In genomic region chr2:58739033-58739432, GRCh38 we compare ENCODE assay signal across 20 cellular contexts.
DNase-seq lines count a peak whose midpoint lies in the region; TF ChIP-seq lines count a peak whose summit lies in the region.
"Had no signal": no experiment of that assay in that cellular context is flagged by ENCODE, and none has a peak within 500 bp of the region (broad histone marks: within the 10 kb centered on the region; RNA-seq: fewer than 3 reads in every experiment).

No MANE protein-coding gene starts in this region.

- no peak overlapping the region for H3K4me3 Mint-ChIP-seq in dendritic cell treated with granulocyte-macrophage colony-stimulating factor and Interleukin-4, amounts not matched to agents 40 ng/mL and 50 ng/mL, for 4 days
- H3K4me3 Mint-ChIP-seq: IgD-negative memory B cell had no signal

- in situ Hi-C loops in mammary epithelial cell (cut with MboI; ENCODE audit: low sequenced_read_pairs in 2 of 2): no loop called here

- peaks cover 8% of the 10 kb centered on the region for H3K9me3 Mint-ChIP-seq in dendritic cell treated with granulocyte-macrophage colony-stimulating factor and Interleukin-4, amounts not matched to agents 40 ng/mL and 50 ng/mL, for 4 days
- H3K9me3 Mint-ChIP-seq: IgD-negative memory B cell had no signal

- H3K36me3 ChIP-seq in mammary epithelial cell (ENCODE audit: insufficient read depth, low read length) (no peaks in the 10 kb centered on the region), breast epithelium (no peaks in the 10 kb centered on the region), Loucy (ENCODE audit: insufficient read depth, low read length) (no peaks in the 10 kb centered on the region)
- H3K36me3 ChIP-seq: BLaER1 treated with 17β-estradiol and CSF1 and Interleukin-3, amounts not matched to agents 10 nM and 100 nM; MG63 had no signal

- H3F3A ChIP-seq in Loucy (ENCODE audit: low read depth): no peaks in the 10 kb centered on the region

- H3K79me2 ChIP-seq in mammary epithelial cell (ENCODE audit: insufficient read depth, low read length) (no peaks in the 10 kb centered on the region), Loucy (ENCODE audit: insufficient read depth, low read length) (peaks cover 15% of the 10 kb centered on the region; the same call in 1 of the 2 replicates)

- H3K27ac ChIP-seq in mammary epithelial cell (ENCODE audit: insufficient read depth, low read depth, low read length): no peak overlapping the region
- H3K27ac ChIP-seq in breast epithelium: no peak overlapping the region
- H3K27ac ChIP-seq: BLaER1 treated with 17β-estradiol and CSF1 and Interleukin-3, amounts not matched to agents 10 nM and 100 nM had no signal

- DNase-seq in mammary epithelial cell (peak; percentile 43), breast epithelium (ENCODE audit: low spot score in 2 of 2) (no peak), dedifferentiated amniotic fluid mesenchymal stem cell (ENCODE audit: extremely low spot score) (no peak), GM19238 (ENCODE audit: insufficient read length, low spot score) (no peak), T-helper 2 cell (no peak)
- DNase-seq: 8988T, Kasumi-1, MG63, NCI-H1048, NCI-H1436, NCI-H187 treated with DMSO at 0.1 percent for 48 hours, NCI-H226, NCI-H510A treated with DMSO at 0.1 percent for 48 hours, NCI-H748 treated with DMSO at 0.1 percent for 48 hours, T-helper 1 cell had no signal

- no peaks in the 10 kb centered on the region for H3K4me1 ChIP-seq in mammary epithelial cell (ENCODE audit: insufficient read depth, low read length)
- no peaks in the 10 kb centered on the region for H3K4me1 ChIP-seq in breast epithelium
- peaks cover 61% of the 10 kb centered on the region for H3K4me1 ChIP-seq in Loucy (ENCODE audit: insufficient read depth, low read length, poor library complexity, severe bottlenecking)

- intact Hi-C loops in mammary epithelial cell (cut with micrococcal nuclease): no loop called here
- intact Hi-C loops in breast epithelium (cut with DNase I; ENCODE audit: low total_unique reads): no loop called here
- intact Hi-C loops in dendritic cell treated with granulocyte-macrophage colony-stimulating factor and Interleukin-4, amounts not matched to agents 40 ng/mL and 50 ng/mL, for 4 days (cut with micrococcal nuclease): loop anchor here (10.0 kb wide), 1 partner anchor 134 kb away; no protein-coding TSS in a partner anchor

- no peak for TF ChIP-seq CTCF in mammary epithelial cell (conservative IDR thresholded peaks at IDR 0.05 in 1 of 2, IDR thresholded peaks at IDR 0.05 in 1 of 2; ENCODE audit: extremely low read depth in 1 of 2, insufficient read depth in 1 of 2, low read depth in 1 of 2, low read length in 2 of 2)
- no peak for TF ChIP-seq CTCF in breast epithelium (IDR thresholded peaks at IDR 0.05)
- TF ChIP-seq CTCF in Loucy (conservative IDR thresholded peaks at IDR 0.05; ENCODE audit: low read length): no peak

- H4K20me1 ChIP-seq in mammary epithelial cell (ENCODE audit: insufficient read depth, low read length) (no peaks in the 10 kb centered on the region), Loucy (ENCODE audit: insufficient read depth, low read length, poor library complexity, severe bottlenecking) (no peaks in the 10 kb centered on the region)
- H4K20me1 ChIP-seq: BLaER1 treated with 17β-estradiol and CSF1 and Interleukin-3, amounts not matched to agents 10 nM and 100 nM had no signal

- H3K4me1 Mint-ChIP-seq in dendritic cell treated with granulocyte-macrophage colony-stimulating factor and Interleukin-4, amounts not matched to agents 40 ng/mL and 50 ng/mL, for 4 days (ENCODE audit: low read depth): peaks cover 20% of the 10 kb centered on the region

- CTCF ChIA-PET in mammary epithelial cell (lab: Charles Lee; ENCODE audit: low non-redundant PET): interaction anchor here (0.6 kb wide), 1 partner anchor 1811 kb away, joined by 9 read pairs; no protein-coding TSS in a partner anchor

- no peak overlapping the region for H3K4me2 ChIP-seq in mammary epithelial cell (ENCODE audit: insufficient read depth, low read depth, low read length)
- H3K4me2 ChIP-seq in Loucy (ENCODE audit: low read depth, low read length, poor library complexity, severe bottlenecking): peak overlapping the region; percentile 45

- H3K27me3 Mint-ChIP-seq in dendritic cell treated with granulocyte-macrophage colony-stimulating factor and Interleukin-4, amounts not matched to agents 40 ng/mL and 50 ng/mL, for 4 days: no peaks in the 10 kb centered on the region

- whole genome bisulfite sequencing in mammary epithelial cell (ENCODE audit: low coverage, missing lambda C conversion rate): 80% methylated on average over 1 of the region's 1 CpG

- H3K27me3 ChIP-seq in mammary epithelial cell (ENCODE audit: insufficient read depth, low read length) (no peaks in the 10 kb centered on the region), breast epithelium (no peaks in the 10 kb centered on the region), Loucy (ENCODE audit: insufficient read depth, low read length, poor library complexity, severe bottlenecking) (no peaks in the 10 kb centered on the region)
- H3K27me3 ChIP-seq: BLaER1 treated with 17β-estradiol and CSF1 and Interleukin-3, amounts not matched to agents 10 nM and 100 nM; MG63 had no signal

- H3K4me3 ChIP-seq in mammary epithelial cell (replicated peaks in 1 of 3; ENCODE audit: insufficient read depth in 1 of 3, low read depth in 2 of 3, low read length in 3 of 3) (no peak overlapping the region), breast epithelium (no peak overlapping the region), Loucy (ENCODE audit: low read length, poor library complexity, severe bottlenecking) (peak overlapping the region; percentile 39)
- H3K4me3 ChIP-seq: BLaER1 treated with 17β-estradiol and CSF1 and Interleukin-3, amounts not matched to agents 10 nM and 100 nM; GM12878; MG63 had no signal

- TF ChIP-seq POLR2A in breast epithelium (IDR thresholded peaks at IDR 0.05): no peak

- no TSS peak for BruUV-seq in mammary epithelial cell (replicated peaks; lab: Mats Ljungman, UMichigan)

- no peaks in the 10 kb centered on the region for H3K9me2 ChIP-seq in Loucy (replicated peaks; ENCODE audit: low read depth, low read length)

- dilution Hi-C loops in mammary epithelial cell (cut with HindIII; ENCODE audit: low sequenced_read_pairs): no loop called here

- no peaks in the 10 kb centered on the region for H3K36me3 Mint-ChIP-seq in dendritic cell treated with granulocyte-macrophage colony-stimulating factor and Interleukin-4, amounts not matched to agents 40 ng/mL and 50 ng/mL, for 4 days (ENCODE audit: low read depth)
- H3K36me3 Mint-ChIP-seq: IgD-negative memory B cell had no signal

- no peaks in the 10 kb centered on the region for H3K9me3 ChIP-seq in mammary epithelial cell (replicated peaks; ENCODE audit: insufficient read depth, low read length)
- H3K9me3 ChIP-seq in breast epithelium: no peaks in the 10 kb centered on the region
- H3K9me3 ChIP-seq in Loucy (ENCODE audit: insufficient read depth, low read depth, low read length): no peaks in the 10 kb centered on the region
- H3K9me3 ChIP-seq: MG63 had no signal

- peak overlapping the region; percentile 51 for H3K27ac Mint-ChIP-seq in dendritic cell treated with granulocyte-macrophage colony-stimulating factor and Interleukin-4, amounts not matched to agents 40 ng/mL and 50 ng/mL, for 4 days
- H3K27ac Mint-ChIP-seq: IgD-negative memory B cell had no signal

- H3K9ac ChIP-seq in mammary epithelial cell (ENCODE audit: insufficient read depth, low read length) (no peak overlapping the region), Loucy (ENCODE audit: low read depth, low read length, poor library complexity, severe bottlenecking) (peak overlapping the region; percentile 59)
- H3K9ac ChIP-seq: BLaER1 treated with 17β-estradiol and CSF1 and Interleukin-3, amounts not matched to agents 10 nM and 100 nM had no signal

- H2AFZ ChIP-seq in mammary epithelial cell (ENCODE audit: low read depth, low read length) (no peak overlapping the region), Loucy (ENCODE audit: low read length) (no peak overlapping the region; the same call in 1 of the 2 replicates)
